9 cellular contexts compared by ENCODE assay signal in genomic region chr1:206589206-206589605, GRCh38. TPM values are rescaled to one million over a fixed set of nuclear protein-coding genes. Genes with fewer than 3 reads are reported as not detected.
DNase-seq lines count a peak whose midpoint lies in the region; ATAC-seq, FAIRE-seq and TF ChIP-seq lines count a peak whose summit lies in the region.
"Had no signal": no experiment of that assay in that cellular context is flagged by ENCODE, and none has a peak within 500 bp of the region (broad histone marks: within the 10 kb centered on the region; RNA-seq: fewer than 3 reads in every experiment).

No MANE protein-coding gene starts in this region.

- H3K27ac ChIP-seq in gastroesophageal sphincter (peak overlapping the region in 2 of 4 donors; percentile 19 to 58), skin epidermis (peak overlapping the region in 17 of 21 experiments; percentile 14 to 86 (median 75)), substantia nigra (ENCODE audit: low read depth, low read length, poor library complexity, severe bottlenecking) (no peak overlapping the region)

- no peaks in the 10 kb centered on the region for H3K9me3 Mint-ChIP-seq in activated T-helper 2 cell treated with anti-CD3 and anti-CD28 coated beads, Interferon-gamma antibody, Interleukin-2, Interleukin-4, amounts not matched to agents 10 μg/mL and 5 μg/mL and 100 μg/mL, durations not matched to agents 14 hours and 24 hours and 36 hours

- peaks cover 66% of the 10 kb centered on the region for H3K4me1 Mint-ChIP-seq in activated T-helper 2 cell treated with anti-CD3 and anti-CD28 coated beads, Interferon-gamma antibody, Interleukin-2, Interleukin-4, amounts not matched to agents 10 μg/mL and 5 μg/mL and 100 μg/mL, durations not matched to agents 14 hours and 24 hours and 36 hours (ENCODE audit: low read depth)

- no peak for TF ChIP-seq EP300 in gastroesophageal sphincter (IDR thresholded peaks at IDR 0.05)

- H3K9me3 ChIP-seq in gastroesophageal sphincter, result no peaks in the 10 kb centered on the region
- no peaks in the 10 kb centered on the region for H3K9me3 ChIP-seq in HAP-1

- FAIRE-seq in H54 (lab: Jason Lieb, UNC), result no peak

- TF ChIP-seq POLR2A in H54 (IDR thresholded peaks at IDR 0.05; ENCODE audit: low read depth, low read length) (no peak), gastroesophageal sphincter (IDR thresholded peaks at IDR 0.05) (no peak)

- peaks cover 88% of the 10 kb centered on the region for H3K36me3 Mint-ChIP-seq in activated T-helper 2 cell treated with anti-CD3 and anti-CD28 coated beads, Interferon-gamma antibody, Interleukin-2, Interleukin-4, amounts not matched to agents 10 μg/mL and 5 μg/mL and 100 μg/mL, durations not matched to agents 14 hours and 24 hours and 36 hours (ENCODE audit: low read depth)

- H3K4me1 ChIP-seq in gastroesophageal sphincter (peaks cover 0 to 44% (median 3%) of the 10 kb centered on the region in 3 donors), HAP-1 (no peaks in the 10 kb centered on the region)

- intact Hi-C loops in activated T-helper 2 cell treated with anti-CD3 and anti-CD28 coated beads, Interferon-gamma antibody, Interleukin-2, Interleukin-4, amounts not matched to agents 10 μg/mL and 5 μg/mL and 100 μg/mL, durations not matched to agents 14 hours and 24 hours and 36 hours (cut with micrococcal nuclease), result no loop called here

- H3K27me3 Mint-ChIP-seq in activated T-helper 2 cell treated with anti-CD3 and anti-CD28 coated beads, Interferon-gamma antibody, Interleukin-2, Interleukin-4, amounts not matched to agents 10 μg/mL and 5 μg/mL and 100 μg/mL, durations not matched to agents 14 hours and 24 hours and 36 hours (ENCODE audit: low read depth), result no peaks in the 10 kb centered on the region

- no peak for TF ChIP-seq CTCF in gastroesophageal sphincter (IDR thresholded peaks at IDR 0.05)

- peaks cover 0 to 100% of the 10 kb centered on the region in 2 donors for H3K36me3 ChIP-seq in gastroesophageal sphincter
- H3K36me3 ChIP-seq in HAP-1 (replicated peaks), result peaks cover 45% of the 10 kb centered on the region

- DNase-seq in H54 (ENCODE audit: insufficient read length, low spot score) (peak; percentile 71), substantia nigra (lab: John Stamatoyannopoulos, UW) (no peak), HAP-1 (ENCODE audit: low spot score in 2 of 2) (no peak)
- no peak for DNase-seq in activated T-helper 2 cell treated with anti-CD3 and anti-CD28 coated beads, Interferon-gamma antibody, Interleukin-2, Interleukin-4, amounts not matched to agents 10 μg/mL and 5 μg/mL and 100 μg/mL, durations not matched to agents 14 hours and 24 hours and 36 hours (ENCODE audit: low spot score)
- DNase-seq: NCI-H748 treated with DMSO at 0.1 percent for 48 hours had no signal

- H3K27me3 ChIP-seq in gastroesophageal sphincter (no peaks in the 10 kb centered on the region), HAP-1 (ENCODE audit: low read depth) (no peaks in the 10 kb centered on the region)

- in situ Hi-C loops in HAP-1 (cut with MboI; ENCODE audit: low sequenced_read_pairs), result loop anchor here (5.0 kb wide), 1 partner anchor 42 kb away; no protein-coding TSS in a partner anchor

- peak; percentile 82 for ATAC-seq in gastroesophageal sphincter
- no peak for ATAC-seq in GM18520 (IDR thresholded peaks at IDR 0.05; ENCODE audit: unreplicated experiment)
- no peak for ATAC-seq in HG02623 (IDR thresholded peaks at IDR 0.05; ENCODE audit: unreplicated experiment)

- H3K4me3 ChIP-seq in gastroesophageal sphincter (no peak overlapping the region), skin epidermis (no peak overlapping the region), HAP-1 (no peak overlapping the region)

- H3K27ac Mint-ChIP-seq in activated T-helper 2 cell treated with anti-CD3 and anti-CD28 coated beads, Interferon-gamma antibody, Interleukin-2, Interleukin-4, amounts not matched to agents 10 μg/mL and 5 μg/mL and 100 μg/mL, durations not matched to agents 14 hours and 24 hours and 36 hours, result peak overlapping the region; percentile 97

- WGBS in gastroesophageal sphincter (ENCODE audit: low coverage in 1 of 2), 2 donors, result 52 to 57% methylated on average over 7 of the region's 7 CpGs

- H3K4me3 Mint-ChIP-seq in activated T-helper 2 cell treated with anti-CD3 and anti-CD28 coated beads, Interferon-gamma antibody, Interleukin-2, Interleukin-4, amounts not matched to agents 10 μg/mL and 5 μg/mL and 100 μg/mL, durations not matched to agents 14 hours and 24 hours and 36 hours (ENCODE audit: low read depth), result peak overlapping the region; percentile 33

RNA-seq across cellular contexts. Expression of gene EIF2D, which starts 23.1 kb away (rescaled TPM):
- 72.7 and 73.3 TPM in 2 replicates for total RNA-seq in activated T-helper 2 cell treated with anti-CD3 and anti-CD28 coated beads, Interferon-gamma antibody, Interleukin-2, Interleukin-4, amounts not matched to agents 10 μg/mL and 5 μg/mL and 100 μg/mL, durations not matched to agents 14 hours and 24 hours and 36 hours
- 10 to 100 TPM; 43.7 to 60.1 (median 52.6) TPM for total RNA-seq in gastroesophageal sphincter

RNA-seq across cellular contexts. Expression of gene DYRK3, which starts 46.1 kb away (rescaled TPM):
- 12.1 and 13.0 TPM in 2 replicates for total RNA-seq in activated T-helper 2 cell treated with anti-CD3 and anti-CD28 coated beads, Interferon-gamma antibody, Interleukin-2, Interleukin-4, amounts not matched to agents 10 μg/mL and 5 μg/mL and 100 μg/mL, durations not matched to agents 14 hours and 24 hours and 36 hours
- 10 to 100 TPM in 1 of 4 donors, 1 to 10 TPM in 3; 5.0 to 14.9 (median 8.4) TPM for total RNA-seq in gastroesophageal sphincter
